Comparison of ENCODE assay signal across 21 cellular contexts in the genomic region with DNA sequence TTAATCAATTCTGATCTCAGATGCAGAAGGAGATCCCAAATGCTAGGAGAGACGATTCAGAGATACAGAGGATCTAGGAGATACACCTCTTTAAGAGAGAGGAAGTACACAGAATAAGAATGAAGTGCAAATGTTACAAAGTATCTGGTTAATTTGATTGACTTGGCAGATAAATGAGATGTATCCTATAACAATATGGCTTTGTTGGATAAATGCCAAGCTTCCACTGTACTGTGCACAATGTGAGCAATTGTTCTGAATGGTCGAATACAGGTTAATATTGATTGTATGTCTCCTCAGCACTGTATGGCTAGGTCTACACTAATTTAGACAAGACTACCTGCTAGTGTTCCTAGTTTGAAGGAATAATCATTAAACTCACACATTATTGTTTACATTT.
DNase-seq lines count a peak whose midpoint lies in the region; ATAC-seq and TF ChIP-seq lines count a peak whose summit lies in the region.
"Had no signal": no experiment of that assay in that cellular context is flagged by ENCODE, and none has a peak within 500 bp of the region (broad histone marks: within the 10 kb centered on the region; RNA-seq: fewer than 3 reads in every experiment).

No MANE protein-coding gene starts in this region.

- no peak for TF ChIP-seq CTCF in mucosa of descending colon (IDR thresholded peaks at IDR 0.05)

- peak; percentile 38 for ATAC-seq in mucosa of descending colon
- ATAC-seq in HG03280 (IDR thresholded peaks at IDR 0.05; ENCODE audit: unreplicated experiment): no peak
- ATAC-seq: GM23338, HepG2 had no signal

- no peaks in the 10 kb centered on the region for H3K36me3 ChIP-seq in mucosa of descending colon (ENCODE audit: low read depth)
- H3K36me3 ChIP-seq: esophagus muscularis mucosa, left lung, MG63, neutrophil, right atrium auricular region, tibial artery had no signal

- intact Hi-C loops in mucosa of descending colon (cut with DNase I, micrococcal nuclease): no loop called here

- H3K9me3 ChIP-seq in mucosa of descending colon: no peaks in the 10 kb centered on the region
- H3K9me3 ChIP-seq: esophagus muscularis mucosa, left lung, MG63, neutrophil, right atrium auricular region, tibial artery had no signal

- DNase-seq in DMS 273 (lab: John Stamatoyannopoulos, UW; ENCODE audit: unreplicated experiment): peak; percentile 7
- no peak for DNase-seq in DMS 273 treated with DMSO at 0.1 percent for 48 hours (lab: John Stamatoyannopoulos, UW)
- DNase-seq in LoVo (ENCODE audit: low spot score): peak; percentile 67
- peak; percentile 89 for DNase-seq in NCI-H748 treated with DMSO at 0.1 percent for 48 hours (lab: John Stamatoyannopoulos, UW)
- DNase-seq in mucosa of descending colon: no peak
- DNase-seq in SW 1271 (lab: John Stamatoyannopoulos, UW): no peak
- DNase-seq in RKO (ENCODE audit: low spot score): no peak
- DNase-seq: 8988T; DMS79 treated with DMSO at 0.1 percent for 48 hours; left lung; MG63; NCI-H446; stimulated activated naive CD4-positive, alpha-beta T cell treated with Interleukin-2 at 50 U/mL for 16 hours; T-helper 9 cell; tibial artery had no signal

- H3K4me1 ChIP-seq in mucosa of descending colon (ENCODE audit: low read depth): peaks cover 6% of the 10 kb centered on the region
- H3K4me1 ChIP-seq: esophagus muscularis mucosa, left lung, right atrium auricular region had no signal

- no peak overlapping the region for H3K4me3 ChIP-seq in mucosa of descending colon
- H3K4me3 ChIP-seq: esophagus muscularis mucosa, GM23338, left lung, MG63, right atrium auricular region, tibial artery had no signal

Comparison
In these comparisons a context has a peak if more than half of its experiments do, and no peak if none do; other contexts are left out.
1. DNase-seq: peak in DMS 273 (single experiment), LoVo (single experiment) and NCI-H748 treated with DMSO at 0.1 percent for 48 hours (single experiment); none in DMS 273 treated with DMSO at 0.1 percent for 48 hours (single experiment), mucosa of descending colon (0 of 3), SW 1271 (0 of 2) and RKO (single experiment).